In the genomic region with DNA sequence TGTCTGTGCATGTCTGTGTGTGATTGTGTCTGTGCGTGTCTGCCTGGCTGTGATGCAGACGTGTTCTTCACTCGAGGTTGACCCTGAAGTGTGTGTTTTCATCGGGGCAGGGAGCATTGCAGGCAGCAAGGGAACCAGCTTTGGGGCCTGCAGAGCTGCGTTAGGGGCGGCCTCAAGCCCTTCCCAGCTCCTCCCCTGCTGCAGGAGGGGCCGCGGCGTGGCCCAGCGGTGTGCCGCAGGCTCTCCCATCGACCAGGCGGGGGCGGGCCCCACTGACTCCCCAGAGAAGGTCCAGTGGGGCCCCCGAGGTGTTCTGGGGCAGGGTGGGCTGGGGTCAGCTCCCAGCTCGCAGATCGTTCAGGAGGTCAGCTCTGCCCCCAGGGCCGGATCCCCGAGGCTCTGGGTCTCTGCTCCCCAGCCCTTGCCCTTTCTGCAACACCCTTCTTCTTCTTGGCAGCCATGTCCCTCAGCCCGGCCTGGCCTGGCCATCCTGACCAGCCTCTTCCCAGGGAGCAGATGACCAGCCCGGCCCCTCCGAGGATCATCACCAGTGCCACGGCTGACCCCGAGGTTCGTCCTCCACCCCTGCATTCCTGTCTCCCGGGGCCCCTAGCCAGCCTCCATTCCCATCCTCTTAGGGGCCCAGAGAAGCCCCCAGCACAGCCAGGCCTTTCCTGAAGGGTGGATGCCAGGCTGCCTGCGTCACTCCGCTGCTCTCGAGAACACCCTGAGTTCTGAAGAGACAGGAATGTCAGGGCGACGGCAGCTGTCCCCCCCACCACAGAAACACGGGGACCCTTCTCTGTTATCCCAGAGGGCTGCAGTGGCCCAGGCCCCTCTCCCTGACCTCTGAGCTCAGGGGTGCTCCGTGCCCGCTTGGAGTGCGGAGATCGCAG, we compare ENCODE assay signal across 1 cellular context.
A peak's percentile ranks its signal among the peaks of the same experiment; 100 is the strongest.
TF ChIP-seq lines count a peak whose summit lies in the region.

No MANE protein-coding gene starts in this region.

TF ChIP-seq in HepG2, 621 proteins besides CTCF, POLR2A, EP300 and RAD21 (continued from another document and continues in another):
- TF ChIP-seq, protein P1, sequence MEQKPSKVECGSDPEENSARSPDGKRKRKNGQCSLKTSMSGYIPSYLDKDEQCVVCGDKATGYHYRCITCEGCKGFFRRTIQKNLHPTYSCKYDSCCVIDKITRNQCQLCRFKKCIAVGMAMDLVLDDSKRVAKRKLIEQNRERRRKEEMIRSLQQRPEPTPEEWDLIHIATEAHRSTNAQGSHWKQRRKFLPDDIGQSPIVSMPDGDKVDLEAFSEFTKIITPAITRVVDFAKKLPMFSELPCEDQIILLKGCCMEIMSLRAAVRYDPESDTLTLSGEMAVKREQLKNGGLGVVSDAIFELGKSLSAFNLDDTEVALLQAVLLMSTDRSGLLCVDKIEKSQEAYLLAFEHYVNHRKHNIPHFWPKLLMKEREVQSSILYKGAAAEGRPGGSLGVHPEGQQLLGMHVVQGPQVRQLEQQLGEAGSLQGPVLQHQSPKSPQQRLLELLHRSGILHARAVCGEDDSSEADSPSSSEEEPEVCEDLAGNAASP (CRISPR knock-in tag; IDR thresholded peaks at IDR 0.05; ENCODE audit: borderline replicate concordance), result 0 out of 2 replicates have a peak, but pooled peaks have one; percentile 18
- TF ChIP-seq MED8 (CRISPR knock-in tag; IDR thresholded peaks at IDR 0.05; ENCODE audit: insufficient replicate concordance) (no peak), HNRNPK (IDR thresholded peaks at IDR 0.05; ENCODE audit: low read depth, low read length, poor library complexity, severe bottlenecking) (no peak), BRD4 (CRISPR knock-in tag; IDR thresholded peaks at IDR 0.05) (no peak), PHF20 (CRISPR knock-in tag; IDR thresholded peaks at IDR 0.05) (no peak), KMT2B (CRISPR knock-in tag; IDR thresholded peaks at IDR 0.05) (no peak), SUZ12 (IDR thresholded peaks at IDR 0.05; ENCODE audit: low read depth, low read length) (no peak), ZC3H13 (CRISPR knock-in tag; IDR thresholded peaks at IDR 0.05) (no peak), ZSCAN29 (CRISPR knock-in tag; conservative IDR thresholded peaks at IDR 0.05) (no peak), ZNF772 (CRISPR knock-in tag; IDR thresholded peaks at IDR 0.05) (no peak), CEBPB (IDR thresholded peaks at IDR 0.05; ENCODE audit: borderline replicate concordance, low read depth, low read length) (no peak), ZMAT3 (CRISPR knock-in tag; conservative IDR thresholded peaks at IDR 0.05) (no peak), MYC (CRISPR knock-in tag; IDR thresholded peaks at IDR 0.05; ENCODE audit: borderline replicate concordance) (peak; percentile 59; the same call in 1 of the 2 replicates), MBD4 (IDR thresholded peaks at IDR 0.05; ENCODE audit: borderline replicate concordance, low read length) (no peak), ZNF563 (CRISPR knock-in tag; IDR thresholded peaks at IDR 0.05) (no peak), SAP130 (CRISPR knock-in tag; IDR thresholded peaks at IDR 0.05; ENCODE audit: low read depth) (peak; percentile 27; the same call in 1 of the 2 replicates), ZSCAN12 (CRISPR knock-in tag; IDR thresholded peaks at IDR 0.05) (no peak), ZKSCAN5 (CRISPR knock-in tag; IDR thresholded peaks at IDR 0.05) (no peak), GATA4 (IDR thresholded peaks at IDR 0.05; ENCODE audit: borderline replicate concordance, low read depth) (no peak), ZNF232 (CRISPR knock-in tag; IDR thresholded peaks at IDR 0.05; ENCODE audit: borderline replicate concordance) (no peak), FOXJ3 (CRISPR knock-in tag; IDR thresholded peaks at IDR 0.05; ENCODE audit: borderline replicate concordance) (no peak), ZSCAN25 (CRISPR knock-in tag; IDR thresholded peaks at IDR 0.05) (peak; percentile 52), ZBTB38 (CRISPR knock-in tag; IDR thresholded peaks at IDR 0.05) (no peak), NR2F6 (IDR thresholded peaks at IDR 0.05) (no peak), NR2F6 (CRISPR knock-in tag; IDR thresholded peaks at IDR 0.05) (0 out of 2 replicates have a peak, but pooled peaks have one; percentile 10), SIX4 (CRISPR knock-in tag; IDR thresholded peaks at IDR 0.05) (no peak), KLF11 (CRISPR knock-in tag; IDR thresholded peaks at IDR 0.05) (no peak), ZNF138 (CRISPR knock-in tag; IDR thresholded peaks at IDR 0.05; ENCODE audit: low read depth) (no peak), FOXO1 (CRISPR knock-in tag; IDR thresholded peaks at IDR 0.05) (0 out of 2 replicates have a peak, but pooled peaks have one; percentile 30), ETV5 (CRISPR knock-in tag; IDR thresholded peaks at IDR 0.05; ENCODE audit: borderline replicate concordance) (no peak), SALL1 (CRISPR knock-in tag; IDR thresholded peaks at IDR 0.05) (no peak), RBFOX2 (IDR thresholded peaks at IDR 0.05; ENCODE audit: low read depth, low read length) (no peak), ARNT2 (CRISPR knock-in tag; IDR thresholded peaks at IDR 0.05; ENCODE audit: low read depth) (no peak), ZNF780A (CRISPR knock-in tag; IDR thresholded peaks at IDR 0.05) (no peak), ZEB1 (IDR thresholded peaks at IDR 0.05; ENCODE audit: insufficient replicate concordance, low read depth) (no peak), ZNF205 (CRISPR knock-in tag; IDR thresholded peaks at IDR 0.05) (no peak), ZNF451 (CRISPR knock-in tag; IDR thresholded peaks at IDR 0.05) (no peak), MED1 (CRISPR knock-in tag; IDR thresholded peaks at IDR 0.05) (peak; percentile 33; the same call in 1 of the 2 replicates), GTF3A (CRISPR knock-in tag; conservative IDR thresholded peaks at IDR 0.05) (no peak), ZNF562 (CRISPR knock-in tag; IDR thresholded peaks at IDR 0.05; ENCODE audit: borderline replicate concordance) (no peak), MEIS2 (CRISPR knock-in tag; IDR thresholded peaks at IDR 0.05) (no peak), HNRNPLL (IDR thresholded peaks at IDR 0.05; ENCODE audit: low read depth, low read length, poor library complexity, severe bottlenecking) (no peak), NAIF1 (CRISPR knock-in tag; IDR thresholded peaks at IDR 0.05; ENCODE audit: borderline replicate concordance) (no peak), TOPORS (CRISPR knock-in tag; IDR thresholded peaks at IDR 0.05) (no peak), NCOA2 (CRISPR knock-in tag; IDR thresholded peaks at IDR 0.05) (no peak)
- TF ChIP-seq, protein P2, sequence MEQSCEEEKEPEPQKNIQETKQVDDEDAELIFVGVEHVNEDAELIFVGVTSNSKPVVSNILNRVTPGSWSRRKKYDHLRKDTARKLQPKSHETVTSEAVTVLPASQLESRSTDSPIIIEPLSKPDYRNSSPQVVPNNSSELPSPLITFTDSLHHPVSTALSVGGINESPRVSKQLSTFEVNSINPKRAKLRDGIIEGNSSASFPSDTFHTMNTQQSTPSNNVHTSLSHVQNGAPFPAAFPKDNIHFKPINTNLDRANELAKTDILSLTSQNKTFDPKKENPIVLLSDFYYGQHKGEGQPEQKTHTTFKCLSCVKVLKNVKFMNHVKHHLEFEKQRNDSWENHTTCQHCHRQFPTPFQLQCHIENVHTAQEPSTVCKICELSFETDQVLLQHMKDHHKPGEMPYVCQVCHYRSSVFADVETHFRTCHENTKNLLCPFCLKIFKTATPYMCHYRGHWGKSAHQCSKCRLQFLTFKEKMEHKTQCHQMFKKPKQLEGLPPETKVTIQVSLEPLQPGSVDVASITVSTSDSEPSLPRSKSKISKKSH (CRISPR knock-in tag; IDR thresholded peaks at IDR 0.05; ENCODE audit: borderline replicate concordance), result no peak
- TF ChIP-seq, protein P3, sequence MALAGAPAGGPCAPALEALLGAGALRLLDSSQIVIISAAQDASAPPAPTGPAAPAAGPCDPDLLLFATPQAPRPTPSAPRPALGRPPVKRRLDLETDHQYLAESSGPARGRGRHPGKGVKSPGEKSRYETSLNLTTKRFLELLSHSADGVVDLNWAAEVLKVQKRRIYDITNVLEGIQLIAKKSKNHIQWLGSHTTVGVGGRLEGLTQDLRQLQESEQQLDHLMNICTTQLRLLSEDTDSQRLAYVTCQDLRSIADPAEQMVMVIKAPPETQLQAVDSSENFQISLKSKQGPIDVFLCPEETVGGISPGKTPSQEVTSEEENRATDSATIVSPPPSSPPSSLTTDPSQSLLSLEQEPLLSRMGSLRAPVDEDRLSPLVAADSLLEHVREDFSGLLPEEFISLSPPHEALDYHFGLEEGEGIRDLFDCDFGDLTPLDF (CRISPR knock-in tag; IDR thresholded peaks at IDR 0.05), result no peak
- TF ChIP-seq, protein P4, sequence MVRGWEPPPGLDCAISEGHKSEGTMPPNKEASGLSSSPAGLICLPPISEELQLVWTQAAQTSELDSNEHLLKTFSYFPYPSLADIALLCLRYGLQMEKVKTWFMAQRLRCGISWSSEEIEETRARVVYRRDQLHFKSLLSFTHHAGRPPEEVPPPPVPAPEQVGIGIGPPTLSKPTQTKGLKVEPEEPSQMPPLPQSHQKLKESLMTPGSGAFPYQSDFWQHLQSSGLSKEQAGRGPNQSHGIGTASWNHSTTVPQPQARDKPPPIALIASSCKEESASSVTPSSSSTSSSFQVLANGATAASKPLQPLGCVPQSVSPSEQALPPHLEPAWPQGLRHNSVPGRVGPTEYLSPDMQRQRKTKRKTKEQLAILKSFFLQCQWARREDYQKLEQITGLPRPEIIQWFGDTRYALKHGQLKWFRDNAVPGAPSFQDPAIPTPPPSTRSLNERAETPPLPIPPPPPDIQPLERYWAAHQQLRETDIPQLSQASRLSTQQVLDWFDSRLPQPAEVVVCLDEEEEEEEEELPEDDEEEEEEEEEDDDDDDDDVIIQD (CRISPR knock-in tag; IDR thresholded peaks at IDR 0.05; ENCODE audit: low read depth), result no peak
- TF ChIP-seq, protein P5, sequence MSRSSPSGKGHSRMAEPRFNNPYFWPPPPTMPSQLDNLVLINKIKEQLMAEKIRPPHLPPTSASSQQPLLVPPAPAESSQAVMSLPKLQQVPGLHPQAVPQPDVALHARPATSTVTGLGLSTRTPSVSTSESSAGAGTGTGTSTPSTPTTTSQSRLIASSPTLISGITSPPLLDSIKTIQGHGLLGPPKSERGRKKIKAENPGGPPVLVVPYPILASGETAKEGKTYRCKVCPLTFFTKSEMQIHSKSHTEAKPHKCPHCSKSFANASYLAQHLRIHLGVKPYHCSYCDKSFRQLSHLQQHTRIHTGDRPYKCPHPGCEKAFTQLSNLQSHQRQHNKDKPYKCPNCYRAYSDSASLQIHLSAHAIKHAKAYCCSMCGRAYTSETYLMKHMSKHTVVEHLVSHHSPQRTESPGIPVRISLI (CRISPR knock-in tag; IDR thresholded peaks at IDR 0.05; ENCODE audit: borderline replicate concordance), result no peak
- TF ChIP-seq, protein P6, sequence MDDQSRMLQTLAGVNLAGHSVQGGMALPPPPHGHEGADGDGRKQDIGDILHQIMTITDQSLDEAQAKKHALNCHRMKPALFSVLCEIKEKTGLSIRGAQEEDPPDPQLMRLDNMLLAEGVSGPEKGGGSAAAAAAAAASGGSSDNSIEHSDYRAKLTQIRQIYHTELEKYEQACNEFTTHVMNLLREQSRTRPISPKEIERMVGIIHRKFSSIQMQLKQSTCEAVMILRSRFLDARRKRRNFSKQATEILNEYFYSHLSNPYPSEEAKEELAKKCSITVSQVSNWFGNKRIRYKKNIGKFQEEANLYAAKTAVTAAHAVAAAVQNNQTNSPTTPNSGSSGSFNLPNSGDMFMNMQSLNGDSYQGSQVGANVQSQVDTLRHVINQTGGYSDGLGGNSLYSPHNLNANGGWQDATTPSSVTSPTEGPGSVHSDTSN (CRISPR knock-in tag; IDR thresholded peaks at IDR 0.05; ENCODE audit: borderline replicate concordance), result no peak
- TF ChIP-seq, protein P7, sequence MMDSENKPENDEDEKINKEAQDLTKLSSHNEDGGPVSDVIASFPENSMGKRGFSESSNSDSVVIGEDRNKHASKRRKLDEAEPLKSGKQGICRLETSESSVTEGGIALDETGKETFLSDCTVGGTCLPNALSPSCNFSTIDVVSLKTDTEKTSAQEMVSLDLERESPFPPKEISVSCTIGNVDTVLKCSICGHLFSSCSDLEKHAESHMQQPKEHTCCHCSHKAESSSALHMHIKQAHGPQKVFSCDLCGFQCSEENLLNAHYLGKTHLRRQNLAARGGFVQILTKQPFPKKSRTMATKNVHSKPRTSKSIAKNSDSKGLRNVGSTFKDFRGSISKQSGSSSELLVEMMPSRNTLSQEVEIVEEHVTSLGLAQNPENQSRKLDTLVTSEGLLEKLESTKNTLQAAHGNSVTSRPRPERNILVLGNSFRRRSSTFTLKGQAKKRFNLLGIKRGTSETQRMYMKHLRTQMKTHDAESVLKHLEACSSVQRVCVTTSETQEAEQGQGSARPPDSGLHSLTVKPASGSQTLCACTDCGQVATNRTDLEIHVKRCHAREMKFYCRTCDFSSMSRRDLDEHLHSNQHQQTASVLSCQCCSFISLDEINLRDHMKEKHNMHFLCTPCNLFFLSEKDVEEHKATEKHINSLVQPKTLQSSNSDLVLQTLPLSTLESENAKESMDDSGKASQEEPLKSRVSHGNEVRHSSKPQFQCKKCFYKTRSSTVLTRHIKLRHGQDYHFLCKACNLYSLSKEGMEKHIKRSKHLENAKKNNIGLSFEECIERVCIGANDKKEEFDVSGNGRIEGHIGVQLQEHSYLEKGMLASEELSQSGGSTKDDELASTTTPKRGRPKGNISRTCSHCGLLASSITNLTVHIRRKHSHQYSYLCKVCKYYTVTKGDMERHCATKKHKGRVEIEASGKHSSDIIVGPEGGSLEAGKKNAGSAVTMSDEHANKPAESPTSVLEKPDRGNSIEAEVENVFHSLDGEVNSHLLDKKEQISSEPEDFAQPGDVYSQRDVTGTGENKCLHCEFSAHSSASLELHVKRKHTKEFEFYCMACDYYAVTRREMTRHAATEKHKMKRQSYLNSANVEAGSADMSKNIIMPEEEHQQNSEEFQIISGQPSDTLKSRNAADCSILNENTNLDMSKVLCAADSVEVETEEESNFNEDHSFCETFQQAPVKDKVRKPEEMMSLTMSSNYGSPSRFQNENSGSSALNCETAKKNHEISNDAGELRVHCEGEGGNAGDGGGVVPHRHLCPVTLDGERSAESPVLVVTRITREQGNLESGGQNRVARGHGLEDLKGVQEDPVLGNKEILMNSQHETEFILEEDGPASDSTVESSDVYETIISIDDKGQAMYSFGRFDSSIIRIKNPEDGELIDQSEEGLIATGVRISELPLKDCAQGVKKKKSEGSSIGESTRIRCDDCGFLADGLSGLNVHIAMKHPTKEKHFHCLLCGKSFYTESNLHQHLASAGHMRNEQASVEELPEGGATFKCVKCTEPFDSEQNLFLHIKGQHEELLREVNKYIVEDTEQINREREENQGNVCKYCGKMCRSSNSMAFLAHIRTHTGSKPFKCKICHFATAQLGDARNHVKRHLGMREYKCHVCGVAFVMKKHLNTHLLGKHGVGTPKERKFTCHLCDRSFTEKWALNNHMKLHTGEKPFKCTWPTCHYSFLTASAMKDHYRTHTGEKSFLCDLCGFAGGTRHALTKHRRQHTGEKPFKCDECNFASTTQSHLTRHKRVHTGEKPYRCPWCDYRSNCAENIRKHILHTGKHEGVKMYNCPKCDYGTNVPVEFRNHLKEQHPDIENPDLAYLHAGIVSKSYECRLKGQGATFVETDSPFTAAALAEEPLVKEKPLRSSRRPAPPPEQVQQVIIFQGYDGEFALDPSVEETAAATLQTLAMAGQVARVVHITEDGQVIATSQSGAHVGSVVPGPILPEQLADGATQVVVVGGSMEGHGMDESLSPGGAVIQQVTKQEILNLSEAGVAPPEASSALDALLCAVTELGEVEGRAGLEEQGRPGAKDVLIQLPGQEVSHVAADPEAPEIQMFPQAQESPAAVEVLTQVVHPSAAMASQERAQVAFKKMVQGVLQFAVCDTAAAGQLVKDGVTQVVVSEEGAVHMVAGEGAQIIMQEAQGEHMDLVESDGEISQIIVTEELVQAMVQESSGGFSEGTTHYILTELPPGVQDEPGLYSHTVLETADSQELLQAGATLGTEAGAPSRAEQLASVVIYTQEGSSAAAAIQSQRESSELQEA (CRISPR knock-in tag; IDR thresholded peaks at IDR 0.05; ENCODE audit: not compliant biosample characterization), result no peak
